Comparison of ENCODE assay signal across 12 cellular contexts in the genomic region with DNA sequence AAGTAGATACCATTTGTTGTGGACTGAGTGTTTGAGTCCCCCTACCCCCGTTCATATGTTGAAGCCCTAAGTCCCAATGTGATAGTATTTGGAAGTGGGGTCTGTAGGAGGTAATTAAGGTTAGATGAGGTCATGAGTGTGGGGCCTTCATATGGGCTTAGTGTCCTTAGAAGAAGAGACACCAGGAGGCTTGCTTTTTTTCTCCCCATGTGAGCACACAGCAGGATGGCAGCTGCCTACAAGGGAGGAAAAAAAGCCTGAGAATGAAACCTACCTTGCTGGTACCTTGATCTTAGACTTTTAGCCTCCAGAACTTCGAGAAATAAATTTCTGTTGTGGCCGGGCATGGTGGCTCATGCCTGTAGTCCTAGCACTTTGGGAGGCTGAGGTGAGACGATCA.
DNase-seq lines count a peak whose midpoint lies in the region; ATAC-seq and TF ChIP-seq lines count a peak whose summit lies in the region.
"Had no signal": no experiment of that assay in that cellular context is flagged by ENCODE, and none has a peak within 500 bp of the region (broad histone marks: within the 10 kb centered on the region; RNA-seq: fewer than 3 reads in every experiment).

No MANE protein-coding gene starts in this region.

- peaks cover 3 to 5% of the 10 kb centered on the region in 2 donors for H3K36me3 Mint-ChIP-seq in activated T-cell treated with anti-CD3 and anti-CD28 coated beads, Interleukin-2, amount 50 U/mL, for 72 hours (ENCODE audit: insufficient read depth in 2 of 2)
- peaks cover 11% of the 10 kb centered on the region for H3K36me3 Mint-ChIP-seq in activated T-cell treated with anti-CD3 and anti-CD28 coated beads, Interleukin-2, amount 50 U/mL, for 24 hours (ENCODE audit: low read depth)
- peaks cover 5% of the 10 kb centered on the region for H3K36me3 Mint-ChIP-seq in stimulated activated effector memory CD8-positive, alpha-beta T cell treated with anti-CD3 and anti-CD28 coated beads, Interleukin-12 subunit alpha, Interleukin-12 subunit beta, amount 100 ng/mL, for 72 hours

- no peaks in the 10 kb centered on the region; the same call in 1 of the 2 replicates for H3K9me3 ChIP-seq in OCI-LY7 (ENCODE audit: low read length)
- H3K9me3 ChIP-seq: Caco-2 had no signal

- H3K4me3 Mint-ChIP-seq in activated T-cell treated with anti-CD3 and anti-CD28 coated beads, Interleukin-2, amount 50 U/mL, for 72 hours, result peak overlapping the region in 1 of 2 donors; percentile 52
- no peak overlapping the region for H3K4me3 Mint-ChIP-seq in activated T-cell treated with anti-CD3 and anti-CD28 coated beads, Interleukin-2, amount 50 U/mL, for 24 hours
- H3K4me3 Mint-ChIP-seq in stimulated activated effector memory CD8-positive, alpha-beta T cell treated with anti-CD3 and anti-CD28 coated beads, Interleukin-12 subunit alpha, Interleukin-12 subunit beta, amount 100 ng/mL, for 72 hours, result no peak overlapping the region
- H3K4me3 Mint-ChIP-seq: CD14-positive monocyte had no signal

- POLR2A ChIA-PET in OCI-LY7 (lab: Charles Lee), result interaction anchor here (0.6 to 1.0 kb wide), 3 partner anchors 29 to 1520 kb away, joined by 3 to 5 read pairs (median 3); no protein-coding TSS in a partner anchor

- H3K27ac Mint-ChIP-seq in activated T-cell treated with anti-CD3 and anti-CD28 coated beads, Interleukin-2, amount 50 U/mL, for 72 hours, result peak overlapping the region; percentile 51
- H3K27ac Mint-ChIP-seq in activated T-cell treated with anti-CD3 and anti-CD28 coated beads, Interleukin-2, amount 50 U/mL, for 24 hours, result no peak overlapping the region
- peak overlapping the region; percentile 1 for H3K27ac Mint-ChIP-seq in stimulated activated effector memory CD8-positive, alpha-beta T cell treated with anti-CD3 and anti-CD28 coated beads, Interleukin-12 subunit alpha, Interleukin-12 subunit beta, amount 100 ng/mL, for 72 hours
- H3K27ac Mint-ChIP-seq: CD14-positive monocyte had no signal

- H3K4me1 ChIP-seq in OCI-LY7 (ENCODE audit: insufficient read depth, low read length, poor library complexity, severe bottlenecking), result peaks cover 42% of the 10 kb centered on the region

- H4K20me1 ChIP-seq in OCI-LY7 (ENCODE audit: insufficient read depth, low read length), result 0 out of 2 replicates have a peak, but pooled peaks cover 9% of the 10 kb centered on the region

- peak overlapping the region; percentile 77 for H3K27ac ChIP-seq in OCI-LY7 (ENCODE audit: low read depth, low read length, poor library complexity, severe bottlenecking)

- no peak for DNase-seq in activated T-cell treated with anti-CD3 and anti-CD28 coated beads, Interleukin-2, amount 50 U/mL, for 72 hours
- DNase-seq in activated T-cell treated with anti-CD3 and anti-CD28 coated beads, Interleukin-2, amount 50 U/mL, for 24 hours, result no peak
- DNase-seq in OCI-LY7 (ENCODE audit: low spot score) (peak; percentile 34), NCI-H1694 (lab: John Stamatoyannopoulos, UW) (no peak), NOMO-1 (lab: John Stamatoyannopoulos, UW; ENCODE audit: unreplicated experiment in 2 of 2) (no peak)
- DNase-seq in stimulated activated effector memory CD8-positive, alpha-beta T cell treated with anti-CD3 and anti-CD28 coated beads, Interleukin-12 subunit alpha, Interleukin-12 subunit beta, amount 100 ng/mL, for 72 hours (ENCODE audit: low spot score in 2 of 2), result no peak
- DNase-seq: Caco-2, GOT3, PC-3 had no signal

- peaks cover 26% of the 10 kb centered on the region for H3K4me1 Mint-ChIP-seq in activated T-cell treated with anti-CD3 and anti-CD28 coated beads, Interleukin-2, amount 50 U/mL, for 72 hours (ENCODE audit: low read depth)
- peaks cover 26% of the 10 kb centered on the region for H3K4me1 Mint-ChIP-seq in activated T-cell treated with anti-CD3 and anti-CD28 coated beads, Interleukin-2, amount 50 U/mL, for 24 hours (ENCODE audit: low read depth)
- peaks cover 12% of the 10 kb centered on the region for H3K4me1 Mint-ChIP-seq in stimulated activated effector memory CD8-positive, alpha-beta T cell treated with anti-CD3 and anti-CD28 coated beads, Interleukin-12 subunit alpha, Interleukin-12 subunit beta, amount 100 ng/mL, for 72 hours

- ATAC-seq in activated T-cell treated with anti-CD3 and anti-CD28 coated beads, Interleukin-2, amount 50 U/mL, for 72 hours (replicated peaks in 1 of 2), result no peak
- ATAC-seq in HG03432 (IDR thresholded peaks at IDR 0.05; ENCODE audit: unreplicated experiment) (peak; percentile 9), HG02763 (IDR thresholded peaks at IDR 0.05; ENCODE audit: unreplicated experiment) (no peak)
- no peak for ATAC-seq in stimulated activated effector memory CD8-positive, alpha-beta T cell treated with anti-CD3 and anti-CD28 coated beads, Interleukin-12 subunit alpha, Interleukin-12 subunit beta, amount 100 ng/mL, for 72 hours
- ATAC-seq: PC-3 had no signal

- H3K36me3 ChIP-seq in OCI-LY7 (ENCODE audit: insufficient read depth, low read length), result peaks cover 33% of the 10 kb centered on the region

- CTCF ChIA-PET in OCI-LY7 (lab: Charles Lee; ENCODE audit: unreplicated experiment), result no interaction called here

- TF ChIP-seq CTCF in OCI-LY7 (conservative IDR thresholded peaks at IDR 0.05; ENCODE audit: low read length), result no peak

- no peak overlapping the region; the same call in 1 of the 2 replicates for H2AFZ ChIP-seq in OCI-LY7 (ENCODE audit: low read length)

- H3K27me3 Mint-ChIP-seq in activated T-cell treated with anti-CD3 and anti-CD28 coated beads, Interleukin-2, amount 50 U/mL, for 72 hours (ENCODE audit: low read depth), result no peaks in the 10 kb centered on the region
- no peaks in the 10 kb centered on the region for H3K27me3 Mint-ChIP-seq in activated T-cell treated with anti-CD3 and anti-CD28 coated beads, Interleukin-2, amount 50 U/mL, for 24 hours

- intact Hi-C loops in OCI-LY7 (cut with micrococcal nuclease; ENCODE audit: unreplicated experiment), result no loop called here

- BruUV-seq in OCI-LY7 (replicated peaks; lab: Mats Ljungman, UMichigan), result no TSS peak

- no peaks in the 10 kb centered on the region for H3K9me2 ChIP-seq in OCI-LY7 (ENCODE audit: insufficient read depth, low read length)

- H3K9me3 Mint-ChIP-seq in activated T-cell treated with anti-CD3 and anti-CD28 coated beads, Interleukin-2, amount 50 U/mL, for 72 hours, result peaks cover 2 to 3% of the 10 kb centered on the region in 2 donors
- no peaks in the 10 kb centered on the region for H3K9me3 Mint-ChIP-seq in activated T-cell treated with anti-CD3 and anti-CD28 coated beads, Interleukin-2, amount 50 U/mL, for 24 hours
- no peaks in the 10 kb centered on the region for H3K9me3 Mint-ChIP-seq in stimulated activated effector memory CD8-positive, alpha-beta T cell treated with anti-CD3 and anti-CD28 coated beads, Interleukin-12 subunit alpha, Interleukin-12 subunit beta, amount 100 ng/mL, for 72 hours

- H3K4me2 ChIP-seq in OCI-LY7 (ENCODE audit: low read length), result peak overlapping the region; percentile 82

- peak overlapping the region; percentile 59 for H3K4me3 ChIP-seq in OCI-LY7 (ENCODE audit: low read depth, low read length, poor library complexity, severe bottlenecking)

- H3K79me2 ChIP-seq in OCI-LY7 (ENCODE audit: insufficient read depth, low read depth, low read length), result peaks cover 52% of the 10 kb centered on the region
